ENCODE assay signal across 22 cellular contexts in the genomic region with DNA sequence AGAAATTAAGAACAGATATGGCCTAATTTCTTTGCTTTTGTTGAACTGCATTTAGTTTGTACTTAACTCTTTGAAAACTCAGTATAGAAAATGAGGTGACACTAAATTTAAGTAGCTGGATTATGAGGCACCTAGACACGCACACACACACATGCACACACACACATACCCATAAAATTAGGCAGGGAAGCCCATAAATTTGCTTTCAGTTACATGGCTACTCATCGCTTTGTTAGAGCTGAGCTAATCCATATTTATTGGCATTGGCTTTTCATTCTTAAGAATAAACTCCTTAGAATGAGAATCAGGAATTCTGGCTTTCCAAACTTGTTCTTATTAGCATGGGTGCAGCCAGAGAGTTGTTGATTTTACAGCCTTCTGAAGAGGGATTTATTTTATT.
"Had no signal": no experiment of that assay in that cellular context is flagged by ENCODE, and none has a peak within 500 bp of the region (broad histone marks: within the 10 kb centered on the region; RNA-seq: fewer than 3 reads in every experiment).

No MANE protein-coding gene starts in this region.

- H3K4me3 ChIP-seq: colonic mucosa, coronary artery, dorsolateral prefrontal cortex, esophagus muscularis mucosa, esophagus squamous epithelium, gastrocnemius medialis, gastroesophageal sphincter, heart left ventricle, heart right ventricle had no signal

- H3K4me1 ChIP-seq: colonic mucosa, esophagus muscularis mucosa, esophagus squamous epithelium, foreskin keratinocyte, gastrocnemius medialis, gastroesophageal sphincter, heart left ventricle, heart right ventricle had no signal

- H3K36me3 ChIP-seq: colonic mucosa, esophagus muscularis mucosa, esophagus squamous epithelium, gastrocnemius medialis, gastroesophageal sphincter, heart left ventricle, heart right ventricle had no signal

- DNase-seq: colonic mucosa; cortex of kidney; dermis blood vessel endothelial cell; dorsolateral prefrontal cortex; effector CD4-positive, alpha-beta T cell; effector CD8-positive, alpha-beta T cell; effector memory CD4-positive, alpha-beta T cell; effector memory CD8-positive, alpha-beta T cell; endodermal cell; erythroblast; esophagus squamous epithelium; foreskin fibroblast; foreskin keratinocyte; foreskin melanocyte; gastrocnemius medialis; glutamatergic neuron; head of caudate nucleus; heart left ventricle; heart right ventricle had no signal

- H3K9me3 ChIP-seq: colonic mucosa, esophagus muscularis mucosa, esophagus squamous epithelium, gastrocnemius medialis, gastroesophageal sphincter, heart left ventricle had no signal

- H3K27me3 ChIP-seq: colonic mucosa, dorsolateral prefrontal cortex, esophagus muscularis mucosa, esophagus squamous epithelium, foreskin keratinocyte, gastrocnemius medialis, gastroesophageal sphincter, heart left ventricle, heart right ventricle had no signal
